In genomic region chr11:62909107-62909894, GRCh38 we compare ENCODE assay signal across 8 cellular contexts. TPM values are rescaled to one million over a fixed set of nuclear protein-coding genes. Genes with fewer than 3 reads are reported as not detected.
DNase-seq lines count a peak whose midpoint lies in the region; ATAC-seq and TF ChIP-seq lines count a peak whose summit lies in the region.

No MANE protein-coding gene starts in this region.

- DNase-seq in BJ (ENCODE audit: low read depth) (no peak), HAP-1 (ENCODE audit: low spot score in 2 of 2) (peak; percentile 48 to 78), SK-N-DZ (ENCODE audit: low spot score) (peak; percentile 82), fibroblast of the conjunctiva (ENCODE audit: low read depth) (peak; percentile 54), neural progenitor cell (ENCODE audit: low spot score) (peak; percentile 86), amniotic stem cell (lab: John Stamatoyannopoulos, UW) (no peak)
- no peak for DNase-seq in naive thymus-derived CD8-positive, alpha-beta T cell

- TF ChIP-seq CTCF in BJ (IDR thresholded peaks at IDR 0.05; ENCODE audit: insufficient read depth, low read depth, low read length) (peak; percentile 66), neural progenitor cell (IDR thresholded peaks at IDR 0.05) (peak; percentile 75)

- no peak overlapping the region for H3K4me3 ChIP-seq in BJ (ENCODE audit: low read depth, low read length)
- no peak overlapping the region for H3K4me3 ChIP-seq in HAP-1
- no peak overlapping the region for H3K4me3 ChIP-seq in neural progenitor cell

- no peak overlapping the region for H3K9ac ChIP-seq in neural progenitor cell

- H3K27ac Mint-ChIP-seq in neural progenitor cell: no peak overlapping the region
- H3K27ac Mint-ChIP-seq in naive thymus-derived CD8-positive, alpha-beta T cell: no peak overlapping the region

- H3K4me2 ChIP-seq in neural progenitor cell: no peak overlapping the region

- no peak overlapping the region for H3K27ac ChIP-seq in neural progenitor cell

- H3K4me1 ChIP-seq in HAP-1 (no peaks in the 10 kb centered on the region), neural progenitor cell (peaks cover 3% of the 10 kb centered on the region)

- peaks cover 10% of the 10 kb centered on the region for H3K27me3 Mint-ChIP-seq in neural progenitor cell (ENCODE audit: insufficient read depth, low read depth)
- peaks cover 2 to 24% (median 10%) of the 10 kb centered on the region in 5 donors for H3K27me3 Mint-ChIP-seq in naive thymus-derived CD8-positive, alpha-beta T cell

- no peaks in the 10 kb centered on the region for H3K36me3 ChIP-seq in BJ (ENCODE audit: control insufficient read depth, insufficient read depth, low read length)
- H3K36me3 ChIP-seq in HAP-1 (replicated peaks): no peaks in the 10 kb centered on the region
- H3K36me3 ChIP-seq in neural progenitor cell: no peaks in the 10 kb centered on the region

- H3K79me2 ChIP-seq in neural progenitor cell (ENCODE audit: low read depth): no peaks in the 10 kb centered on the region

- no peaks in the 10 kb centered on the region for H3F3A ChIP-seq in neural progenitor cell (ENCODE audit: low read depth)

- H3K9me3 Mint-ChIP-seq in neural progenitor cell: no peaks in the 10 kb centered on the region
- no peaks in the 10 kb centered on the region for H3K9me3 Mint-ChIP-seq in naive thymus-derived CD8-positive, alpha-beta T cell

- H3K4me1 Mint-ChIP-seq in neural progenitor cell: no peaks in the 10 kb centered on the region
- peaks cover 3 to 8% (median 4%) of the 10 kb centered on the region in 4 donors for H3K4me1 Mint-ChIP-seq in naive thymus-derived CD8-positive, alpha-beta T cell

- H3K27me3 ChIP-seq in BJ (ENCODE audit: control insufficient read depth, insufficient read depth, low read length) (no peaks in the 10 kb centered on the region; the same call in 1 of the 2 replicates), HAP-1 (ENCODE audit: low read depth) (no peaks in the 10 kb centered on the region), neural progenitor cell (no peaks in the 10 kb centered on the region)

- no peak for ATAC-seq in naive thymus-derived CD8-positive, alpha-beta T cell
- ATAC-seq in HG02840 (IDR thresholded peaks at IDR 0.05; ENCODE audit: low FRiP score, unreplicated experiment): no peak

- peak overlapping the region; percentile 98 for H2AFZ ChIP-seq in neural progenitor cell (replicated peaks)

- H3K36me3 Mint-ChIP-seq in neural progenitor cell: no peaks in the 10 kb centered on the region
- H3K36me3 Mint-ChIP-seq in naive thymus-derived CD8-positive, alpha-beta T cell: no peaks in the 10 kb centered on the region

- H4K20me1 ChIP-seq in neural progenitor cell (ENCODE audit: low read depth): no peaks in the 10 kb centered on the region

- H3K9me3 ChIP-seq in HAP-1: no peaks in the 10 kb centered on the region
- H3K9me3 ChIP-seq in neural progenitor cell (ENCODE audit: low read depth): no peaks in the 10 kb centered on the region

- CTCF ChIA-PET in BJ (lab: Yijun Ruan, JAX): interaction anchor here (0.6 to 11.6 kb wide), 4 partner anchors 21 to 117 kb away, joined by 3 to 376 read pairs (median 3); no protein-coding TSS in a partner anchor

- POLR2A ChIA-PET in BJ (lab: Charles Lee): no interaction called here
- POLR2A ChIA-PET in naive thymus-derived CD8-positive, alpha-beta T cell (lab: Charles Lee): no interaction called here

- in situ Hi-C loops in HAP-1 (cut with MboI; ENCODE audit: low sequenced_read_pairs): loop anchor here (5.0 to 25.0 kb wide), 3 partner anchors 113 to 753 kb away; partner anchors contain the start of gene ATL3

- no peak overlapping the region for H3K4me3 Mint-ChIP-seq in neural progenitor cell
- no peak overlapping the region for H3K4me3 Mint-ChIP-seq in naive thymus-derived CD8-positive, alpha-beta T cell

RNA-seq across cellular contexts. Expression of gene CHRM1, which starts 11.9 kb away (rescaled TPM):
- not detected in 2 replicates for polyA plus RNA-seq in BJ (2011; rRNA removed)
- polyA minus RNA-seq in BJ (2011; rRNA and poly(A)+ RNA removed): not detected in 2 replicates
- 1.3 and 1.8 TPM in 2 replicates for polyA plus RNA-seq in SK-N-DZ (2014; cell fraction: cytosol; rRNA removed)
- polyA plus RNA-seq in SK-N-DZ (2014; cell fraction: nucleus; rRNA removed): 0.53 and 1.0 TPM in 2 replicates
- total RNA-seq in neural progenitor cell (ENCODE audit: low replicate concordance): not detected in 2 replicates
- not detected for total RNA-seq in naive thymus-derived CD8-positive, alpha-beta T cell
- polyA plus RNA-seq in naive thymus-derived CD8-positive, alpha-beta T cell: not detected

RNA-seq across cellular contexts. Expression of gene SLC3A2, which starts 28.6 kb away (rescaled TPM):
- 394 and 535 TPM in 2 replicates for polyA plus RNA-seq in BJ (2011; rRNA removed)
- 156 and 232 TPM in 2 replicates for polyA minus RNA-seq in BJ (2011; rRNA and poly(A)+ RNA removed)
- 119 and 124 TPM in 2 replicates for polyA plus RNA-seq in SK-N-DZ (2014; cell fraction: cytosol; rRNA removed)
- 182 and 202 TPM in 2 replicates for polyA plus RNA-seq in SK-N-DZ (2014; cell fraction: nucleus; rRNA removed)
- 99.8 and 130 TPM in 2 replicates for total RNA-seq in neural progenitor cell (ENCODE audit: low replicate concordance)
- total RNA-seq in naive thymus-derived CD8-positive, alpha-beta T cell: 100 to 1,000 TPM; 352 to 353 TPM
- polyA plus RNA-seq in naive thymus-derived CD8-positive, alpha-beta T cell: 100 to 1,000 TPM; 119 to 164 (median 125) TPM

Comparison
In these comparisons a context has a peak if more than half of its experiments do, and no peak if none do; other contexts are left out.
1. DNase-seq: peak in HAP-1 (2 of 2), SK-N-DZ (single experiment), fibroblast of the conjunctiva (single experiment) and neural progenitor cell (single experiment); none in BJ (single experiment), naive thymus-derived CD8-positive, alpha-beta T cell (0 of 10) and amniotic stem cell (single experiment).